10 cellular contexts compared by ENCODE assay signal in genomic region chr15:96335429-96335807, GRCh38. TPM values are rescaled to one million over a fixed set of nuclear protein-coding genes. Genes with fewer than 3 reads are reported as not detected.
DNase-seq lines count a peak whose midpoint lies in the region; ATAC-seq, FAIRE-seq and TF ChIP-seq lines count a peak whose summit lies in the region.
"Had no signal": no experiment of that assay in that cellular context is flagged by ENCODE, and none has a peak within 500 bp of the region (broad histone marks: within the 10 kb centered on the region; RNA-seq: fewer than 3 reads in every experiment).

No MANE protein-coding gene starts in this region.

- H3K27ac ChIP-seq in gastroesophageal sphincter (peak overlapping the region; percentile 75 to 98 (median 94)), sigmoid colon (peak overlapping the region; percentile 92 to 97 (median 94))

- peak overlapping the region; percentile 70 to 87 for H3K4me3 ChIP-seq in gastroesophageal sphincter
- H3K4me3 ChIP-seq in sigmoid colon: peak overlapping the region; percentile 75 to 89 (median 85)

- TF ChIP-seq EP300 in gastroesophageal sphincter (IDR thresholded peaks at IDR 0.05) (no peak), sigmoid colon (IDR thresholded peaks at IDR 0.05) (no peak)

- no peak overlapping the region for H3K4me3 Mint-ChIP-seq in WTC11

- H3K36me3 Mint-ChIP-seq in WTC11: no peaks in the 10 kb centered on the region

- no peak for TF ChIP-seq POLR2A in gastroesophageal sphincter (IDR thresholded peaks at IDR 0.05)
- TF ChIP-seq POLR2A in sigmoid colon (IDR thresholded peaks at IDR 0.05): no peak

- 0 to 9% methylated on average over 1 to 4 of the region's 4 CpGs for WGBS in gastroesophageal sphincter (ENCODE audit: low coverage in 1 of 2), 2 donors
- WGBS in sigmoid colon, 2 donors: 1 to 5% methylated on average over 4 of the region's 4 CpGs

- CTCF ChIA-PET in WTC11 (lab: Charles Lee): interaction anchor here (1.1 to 4.7 kb wide), 2 partner anchors 8 to 22 kb away, joined by 3 to 47 read pairs; no protein-coding TSS in a partner anchor

- H3K36me3 ChIP-seq in gastroesophageal sphincter (peaks cover 0 to 30% of the 10 kb centered on the region in 2 donors), sigmoid colon (peaks cover 0 to 16% (median 3%) of the 10 kb centered on the region in 4 donors)

- no peak for FAIRE-seq in RCC 7860 (lab: Jason Lieb, UNC)

- POLR2A ChIA-PET in WTC11 (lab: Charles Lee): interaction anchor here (2.3 kb wide), 1 partner anchor 9 kb away, joined by 7 read pairs; no protein-coding TSS in a partner anchor

- H3K4me1 Mint-ChIP-seq in WTC11: peaks cover 81% of the 10 kb centered on the region

- no peak for TF ChIP-seq CTCF in WTC11 (IDR thresholded peaks at IDR 0.05)
- no peak for TF ChIP-seq CTCF in gastroesophageal sphincter (IDR thresholded peaks at IDR 0.05)
- no peak for TF ChIP-seq CTCF in sigmoid colon (IDR thresholded peaks at IDR 0.05)

- DNase-seq in ELR (ENCODE audit: low read depth): peak; percentile 56
- DNase-seq in WTC11 (ENCODE audit: low spot score): no peak
- no peak for DNase-seq in sigmoid colon
- no peak for DNase-seq in RCC 7860 (ENCODE audit: low spot score)
- no peak for DNase-seq in midbrain (lab: John Stamatoyannopoulos, UW)
- DNase-seq in NCI-H1092 (lab: John Stamatoyannopoulos, UW): no peak
- no peak for DNase-seq in NCI-H345 (lab: John Stamatoyannopoulos, UW)
- DNase-seq: activated T-cell treated with anti-CD3 and anti-CD28 coated beads for 4 hours, SIG-M5 had no signal

- H3K27me3 ChIP-seq in gastroesophageal sphincter: no peaks in the 10 kb centered on the region
- H3K27me3 ChIP-seq in sigmoid colon: no peaks in the 10 kb centered on the region

- no peaks in the 10 kb centered on the region for H3K9me3 ChIP-seq in gastroesophageal sphincter
- H3K9me3 ChIP-seq in sigmoid colon: no peaks in the 10 kb centered on the region

- no peak for ATAC-seq in WTC11
- no peak for ATAC-seq in gastroesophageal sphincter

- H3K4me1 ChIP-seq in gastroesophageal sphincter: peaks cover 0 to 4% (median 0%) of the 10 kb centered on the region in 3 donors
- peaks cover 0 to 23% (median 7%) of the 10 kb centered on the region in 4 donors for H3K4me1 ChIP-seq in sigmoid colon

- H3K9me3 Mint-ChIP-seq in WTC11: no peaks in the 10 kb centered on the region

- intact Hi-C loops in sigmoid colon (cut with DNase I): loop anchor here (10.0 kb wide), 1 partner anchor 1491 kb away; no protein-coding TSS in a partner anchor

- H3K27ac Mint-ChIP-seq in WTC11: no peak overlapping the region

- peaks cover 97% of the 10 kb centered on the region for H3K27me3 Mint-ChIP-seq in WTC11 (ENCODE audit: low read depth)

TF ChIP-seq in WTC11, 78 proteins besides CTCF, POLR2A, EP300 and RAD21:
- TF ChIP-seq IRF1 (CRISPR knock-in tag; IDR thresholded peaks at IDR 0.05): no peak
- no peak for TF ChIP-seq ZNF396 (CRISPR knock-in tag; IDR thresholded peaks at IDR 0.05; ENCODE audit: borderline replicate concordance)
- peak; percentile 13; the same call in 1 of the 2 replicates for TF ChIP-seq USF2 (CRISPR knock-in tag; IDR thresholded peaks at IDR 0.05)

RNA-seq across cellular contexts. Expression of gene NR2F2, which starts 4.9 kb away (rescaled TPM):
- 0.27 to 0.57 TPM (median 0.55 TPM) in 3 replicates for total RNA-seq in WTC11 (2021)
- total RNA-seq in gastroesophageal sphincter: 100 to 1,000 TPM in 1 of 4 donors, 10 to 100 TPM in 3; 82.7 to 126 (median 91.8) TPM
- 10 to 100 TPM; 24.0 to 47.9 (median 31.0) TPM for total RNA-seq in sigmoid colon
- polyA plus RNA-seq in sigmoid colon: 10 to 100 TPM; 12.6 to 20.0 (median 12.9) TPM

Comparison
In these comparisons a context has a peak if more than half of its experiments do, and no peak if none do; other contexts are left out.
1. RNA of gene NR2F2, which starts 4.9 kb away (total RNA-seq): 82.7 to 126 TPM in gastroesophageal sphincter and 24.0 to 47.9 TPM in sigmoid colon; 0.27 to 0.57 TPM in WTC11; every median in the first group is over 10 times any median in the second.